Comparison of ENCODE assay signal across 7 cellular contexts in genomic region chr11:124762077-124762623, GRCh38. TPM values are rescaled to one million over a fixed set of nuclear protein-coding genes. Genes with fewer than 3 reads are reported as not detected.
DNase-seq lines count a peak whose midpoint lies in the region; ATAC-seq and TF ChIP-seq lines count a peak whose summit lies in the region.

TSS of gene ESAM (minus strand) at chr11:124762290. CDS start at chr11:124762154, 136 bp downstream.

- H3K36me3 ChIP-seq in OCI-LY1 (ENCODE audit: insufficient read depth, low read length), result no peaks in the 10 kb centered on the region
- peaks cover 0 to 12% (median 1%) of the 10 kb centered on the region in 4 donors for H3K36me3 ChIP-seq in sigmoid colon

- H4K20me1 ChIP-seq in OCI-LY1 (ENCODE audit: insufficient read depth, low read length), result no peaks in the 10 kb centered on the region

- ATAC-seq in GM18861 (IDR thresholded peaks at IDR 0.05; ENCODE audit: unreplicated experiment), result peak; percentile 42
- ATAC-seq in HG02798 (IDR thresholded peaks at IDR 0.05; ENCODE audit: poor library complexity, unreplicated experiment), result peak; percentile 70
- peak; percentile 41 to 50 for ATAC-seq in left cardiac atrium

- 0 to 1% methylated on average over 56 of the region's 56 CpGs for WGBS in sigmoid colon, 2 donors

- peaks cover 35% of the 10 kb centered on the region for H3K27me3 Mint-ChIP-seq in activated naive CD4-positive, alpha-beta T cell treated with anti-CD3 and anti-CD28 coated beads for 36 hours (ENCODE audit: low read depth)

- CTCF ChIA-PET in activated naive CD4-positive, alpha-beta T cell treated with anti-CD3 and anti-CD28 coated beads for 36 hours (lab: Charles Lee), result interaction anchor here (0.5 to 6.2 kb wide), 19 partner anchors 10 to 118 kb away, joined by 3 to 83 read pairs (median 6); partner anchors contain the start of genes MSANTD2, SIAE and SPA17

- TF ChIP-seq POLR2A in sigmoid colon (IDR thresholded peaks at IDR 0.05), result no peak

- no peaks in the 10 kb centered on the region for H3F3A ChIP-seq in OCI-LY1 (ENCODE audit: insufficient read depth, low read length)

- peaks cover 2% of the 10 kb centered on the region for H3K36me3 Mint-ChIP-seq in activated naive CD4-positive, alpha-beta T cell treated with anti-CD3 and anti-CD28 coated beads for 36 hours (ENCODE audit: low read depth)

- H3K27ac Mint-ChIP-seq in activated naive CD4-positive, alpha-beta T cell treated with anti-CD3 and anti-CD28 coated beads for 36 hours, result no peak within 1 kb of the TSS

- H3K4me1 ChIP-seq in OCI-LY1 (ENCODE audit: insufficient read depth, low read length, severe bottlenecking), result peaks cover 16% of the 10 kb centered on the region
- peaks cover 0 to 47% (median 44%) of the 10 kb centered on the region in 4 donors for H3K4me1 ChIP-seq in sigmoid colon

- intact Hi-C loops in activated naive CD4-positive, alpha-beta T cell treated with anti-CD3 and anti-CD28 coated beads for 36 hours (cut with micrococcal nuclease), result no loop called here
- intact Hi-C loops in left cardiac atrium (cut with DNase I), result loop anchor here (5.0 kb wide), 2 partner anchors 75 to 90 kb away; partner anchors contain the start of genes SIAE (in 1 of the 2) and SPA17 (in 1 of the 2)
- intact Hi-C loops in sigmoid colon (cut with DNase I), result loop anchor here (2.0 kb wide), 3 partner anchors 39 to 93 kb away; partner anchors contain the start of gene MSANTD2

- peaks cover 30% of the 10 kb centered on the region for H3K4me1 Mint-ChIP-seq in activated naive CD4-positive, alpha-beta T cell treated with anti-CD3 and anti-CD28 coated beads for 36 hours (ENCODE audit: low read depth)

- H3K4me3 ChIP-seq in OCI-LY1 (ENCODE audit: low read depth, low read length, poor library complexity, severe bottlenecking) (peak within 1 kb of the TSS; percentile 68), sigmoid colon (peak within 1 kb of the TSS; percentile 7 to 45 (median 42))

- peak within 1 kb of the TSS; percentile 60 for H3K4me2 ChIP-seq in OCI-LY1 (ENCODE audit: low read length)

- no peak; the same call in 1 of the 2 replicates for TF ChIP-seq CTCF in OCI-LY1 (IDR thresholded peaks at IDR 0.05; ENCODE audit: low read length)
- TF ChIP-seq CTCF in sigmoid colon (IDR thresholded peaks at IDR 0.05), result no peak

- peak; percentile 68 for DNase-seq in activated naive CD4-positive, alpha-beta T cell treated with anti-CD3 and anti-CD28 coated beads for 36 hours
- peak; percentile 67 for DNase-seq in left cardiac atrium
- no peak for DNase-seq in sigmoid colon
- no peak for DNase-seq in NCI-H128 (lab: John Stamatoyannopoulos, UW; ENCODE audit: unreplicated experiment)

- no peak for TF ChIP-seq EP300 in sigmoid colon (IDR thresholded peaks at IDR 0.05)

- H3K27ac ChIP-seq in OCI-LY1 (ENCODE audit: low read depth, low read length, poor library complexity, severe bottlenecking) (no peak within 1 kb of the TSS), sigmoid colon (peak within 1 kb of the TSS; percentile 54 to 76 (median 68))

- H3K9me3 ChIP-seq in OCI-LY1 (ENCODE audit: low read length) (no peaks in the 10 kb centered on the region), sigmoid colon (no peaks in the 10 kb centered on the region)

- no peaks in the 10 kb centered on the region for H3K9me3 Mint-ChIP-seq in activated naive CD4-positive, alpha-beta T cell treated with anti-CD3 and anti-CD28 coated beads for 36 hours

- peak within 1 kb of the TSS; percentile 53; the same call in 1 of the 2 replicates for H3K9ac ChIP-seq in OCI-LY1 (ENCODE audit: low read length)

- no peak within 1 kb of the TSS for H2AFZ ChIP-seq in OCI-LY1 (ENCODE audit: low read length)

- no peaks in the 10 kb centered on the region for H3K79me2 ChIP-seq in OCI-LY1 (ENCODE audit: insufficient read depth, low read length)

- H3K4me3 Mint-ChIP-seq in activated naive CD4-positive, alpha-beta T cell treated with anti-CD3 and anti-CD28 coated beads for 36 hours, result peak within 1 kb of the TSS; percentile 96

- no peaks in the 10 kb centered on the region for H3K9me2 ChIP-seq in OCI-LY1 (ENCODE audit: low read depth, low read length)

- H3K27me3 ChIP-seq in OCI-LY1 (ENCODE audit: insufficient read depth, low read length) (0 out of 2 replicates have a peak, but pooled peaks cover 11% of the 10 kb centered on the region), sigmoid colon (peaks cover 42 to 66% (median 56%) of the 10 kb centered on the region in 3 donors)

RNA-seq across cellular contexts. Expression of gene ESAM, which starts in this region (rescaled TPM):
- 1 to 10 TPM; 1.0 to 1.2 TPM for total RNA-seq in activated naive CD4-positive, alpha-beta T cell treated with anti-CD3 and anti-CD28 coated beads for 36 hours
- total RNA-seq in left cardiac atrium, result 10 to 100 TPM; 41.6 to 67.2 TPM
- 1 to 10 TPM; 4.6 to 9.7 (median 7.6) TPM for total RNA-seq in sigmoid colon
- polyA plus RNA-seq in sigmoid colon, result 10 to 100 TPM in 1 of 3 donors, 1 to 10 TPM in 2; 2.3 to 14.9 (median 3.6) TPM

Comparison
In these comparisons a context has a peak if more than half of its experiments do, and no peak if none do; other contexts are left out.
1. DNase-seq: peak in activated naive CD4-positive, alpha-beta T cell treated with anti-CD3 and anti-CD28 coated beads for 36 hours (single experiment) and left cardiac atrium (single experiment); none in sigmoid colon (single experiment) and NCI-H128 (single experiment).
2. Peak in every context shown above with its lines, with median percentiles within 50 percentile points of each other: ATAC-seq.